14 cellular contexts compared by ENCODE assay signal in genomic region chr4:85496146-85496849, GRCh38. TPM values are rescaled to one million over a fixed set of nuclear protein-coding genes. Genes with fewer than 3 reads are reported as not detected.
DNase-seq lines count a peak whose midpoint lies in the region; ATAC-seq, FAIRE-seq and TF ChIP-seq lines count a peak whose summit lies in the region.
"Had no signal": no experiment of that assay in that cellular context is flagged by ENCODE, and none has a peak within 500 bp of the region (broad histone marks: within the 10 kb centered on the region; RNA-seq: fewer than 3 reads in every experiment).

No MANE protein-coding gene starts in this region.

- H3K4me1 ChIP-seq in astrocyte (ENCODE audit: insufficient read depth, low read length), result peaks cover 17% of the 10 kb centered on the region
- H3K4me1 ChIP-seq in right cardiac atrium (ENCODE audit: control insufficient read depth, insufficient read depth, low read length), result peaks cover 13% of the 10 kb centered on the region
- peaks cover 37% of the 10 kb centered on the region for H3K4me1 ChIP-seq in vagina

- H3K9ac ChIP-seq in astrocyte (ENCODE audit: low read length), result no peak overlapping the region

- no peaks in the 10 kb centered on the region for H3K79me2 ChIP-seq in astrocyte (ENCODE audit: insufficient read depth, low read length)

- no peak for TF ChIP-seq POLR2A in vagina (IDR thresholded peaks at IDR 0.05)

- H3K27ac Mint-ChIP-seq in astrocyte (ENCODE audit: unreplicated experiment), result no peak overlapping the region

- ATAC-seq in Right ventricle myocardium superior (ENCODE audit: poor library complexity), result peak; percentile 23
- ATAC-seq in left ventricle myocardium superior, result no peak
- no peak for ATAC-seq in right cardiac atrium
- ATAC-seq in GM18909 (IDR thresholded peaks at IDR 0.05; ENCODE audit: poor library complexity, unreplicated experiment), result no peak
- ATAC-seq in GM19467 (IDR thresholded peaks at IDR 0.05; ENCODE audit: unreplicated experiment), result no peak
- ATAC-seq: GM12878 had no signal

- peaks cover 13% of the 10 kb centered on the region for H3K4me1 Mint-ChIP-seq in astrocyte (ENCODE audit: low read depth, unreplicated experiment)
- H3K4me1 Mint-ChIP-seq: neural crest cell had no signal

- H4K20me1 ChIP-seq in astrocyte (ENCODE audit: insufficient read depth, low read length), result no peaks in the 10 kb centered on the region

- no peak for TF ChIP-seq CTCF in astrocyte (IDR thresholded peaks at IDR 0.05; ENCODE audit: insufficient read depth, low read depth, low read length)
- TF ChIP-seq CTCF in vagina (IDR thresholded peaks at IDR 0.05), result no peak

- H3K4me3 ChIP-seq in astrocyte (ENCODE audit: insufficient read depth, low read depth, low read length) (no peak overlapping the region), right cardiac atrium (ENCODE audit: low read length) (no peak overlapping the region), vagina (no peak overlapping the region)
- H3K4me3 ChIP-seq: GM12878, skin epidermis had no signal

- H3K27me3 ChIP-seq in astrocyte (ENCODE audit: insufficient read depth, low read length) (no peaks in the 10 kb centered on the region), right cardiac atrium (ENCODE audit: control insufficient read depth, insufficient read depth) (no peaks in the 10 kb centered on the region), vagina (no peaks in the 10 kb centered on the region)

- no peak overlapping the region for H2AFZ ChIP-seq in astrocyte (ENCODE audit: low read depth, low read length)

- H3K36me3 ChIP-seq in astrocyte (ENCODE audit: insufficient read depth, low read length) (no peaks in the 10 kb centered on the region), vagina (no peaks in the 10 kb centered on the region)

- H3K4me2 ChIP-seq in astrocyte (ENCODE audit: low read length), result peak overlapping the region; percentile 69

- peak overlapping the region; percentile 38 for H3K27ac ChIP-seq in astrocyte (ENCODE audit: low read depth, low read length)
- H3K27ac ChIP-seq in right cardiac atrium (ENCODE audit: low read length), result peak overlapping the region; percentile 23
- H3K27ac ChIP-seq in vagina, result peak overlapping the region; percentile 60

- 43% methylated on average over 8 of the region's 8 CpGs for WGBS in right cardiac atrium

- H3K27me3 Mint-ChIP-seq in astrocyte (ENCODE audit: low read depth, unreplicated experiment), result no peaks in the 10 kb centered on the region

- H3K9me3 Mint-ChIP-seq in astrocyte (ENCODE audit: unreplicated experiment), result no peaks in the 10 kb centered on the region

- no peaks in the 10 kb centered on the region for H3K36me3 Mint-ChIP-seq in astrocyte (ENCODE audit: low read depth, unreplicated experiment)

- intact Hi-C loops in Right ventricle myocardium superior (cut with DNase I), result no loop called here
- intact Hi-C loops in left ventricle myocardium superior (cut with micrococcal nuclease), result no loop called here
- intact Hi-C loops in right cardiac atrium (cut with DNase I), result loop anchor here in 1 of 4 donors (10.0 kb wide), 1 partner anchor 239 kb away; no protein-coding TSS in a partner anchor
- intact Hi-C loops in vagina (cut with DNase I), result no loop called here

- H3K4me3 Mint-ChIP-seq in astrocyte (ENCODE audit: unreplicated experiment), result no peak overlapping the region
- H3K4me3 Mint-ChIP-seq: neural crest cell had no signal

- H3K9me3 ChIP-seq in astrocyte (ENCODE audit: insufficient read depth, low read depth, low read length) (no peaks in the 10 kb centered on the region), right cardiac atrium (ENCODE audit: control insufficient read depth, low read length) (no peaks in the 10 kb centered on the region), vagina (no peaks in the 10 kb centered on the region)

- DNase-seq in Right ventricle myocardium superior, result no peak
- no peak for DNase-seq in left ventricle myocardium superior
- peak; percentile 47 for DNase-seq in astrocyte (ENCODE audit: low read depth)
- DNase-seq in right cardiac atrium, result no peak
- no peak for DNase-seq in vagina (ENCODE audit: extremely low spot score in 2 of 2)
- DNase-seq in SW480 (ENCODE audit: low spot score), result no peak
- DNase-seq: activated T-cell treated with anti-CD3 and anti-CD28 coated beads, Interleukin-2, amount 50 U/mL, for 48 hours; NCI-H146 had no signal

- FAIRE-seq in astrocyte (lab: Jason Lieb, UNC), result peak; percentile 85
- FAIRE-seq: A204.1, GM12878 had no signal

RNA-seq across cellular contexts. Expression of gene ARHGAP24, which starts 21.3 kb away (rescaled TPM):
- total RNA-seq in Right ventricle myocardium superior, result 11.1 TPM
- total RNA-seq in left ventricle myocardium superior, result 13.3 TPM
- total RNA-seq in astrocyte, result 1.8 and 2.1 TPM in 2 replicates
- 10 to 100 TPM; 36.5 to 49.3 (median 39.3) TPM for total RNA-seq in right cardiac atrium
- polyA plus RNA-seq in right cardiac atrium, result 16.7 TPM
- total RNA-seq in vagina, result 40.0 TPM
